8 cellular contexts compared by ENCODE assay signal in genomic region chr4:174604198-174604597, GRCh38.
A peak's percentile ranks its signal among the peaks of the same experiment; 100 is the strongest.
DNase-seq lines count a peak whose midpoint lies in the region; ATAC-seq, FAIRE-seq and TF ChIP-seq lines count a peak whose summit lies in the region.
"Had no signal": no experiment of that assay in that cellular context is flagged by ENCODE, and none has a peak within 500 bp of the region (broad histone marks: within the 10 kb centered on the region; RNA-seq: fewer than 3 reads in every experiment).

No MANE protein-coding gene starts in this region.

- H3K36me3 ChIP-seq in fibroblast of lung (ENCODE audit: control insufficient read depth, insufficient read depth, low read length) (no peaks in the 10 kb centered on the region), small intestine (ENCODE audit: control insufficient read depth in 2 of 2, insufficient read depth in 2 of 2, low read length in 2 of 2) (no peaks in the 10 kb centered on the region)

- 31 to 46% (median 32%) methylated on average over 4 of the region's 4 CpGs for WGBS in small intestine, 3 donors

- TF ChIP-seq CTCF in fibroblast of lung (conservative IDR thresholded peaks at IDR 0.05 in 1 of 2, IDR thresholded peaks at IDR 0.05 in 1 of 2; ENCODE audit: low read depth in 1 of 2, low read length in 2 of 2) = no peak
- TF ChIP-seq CTCF in progenitor cell of endocrine pancreas (IDR thresholded peaks at IDR 0.05; ENCODE audit: unreplicated experiment) = no peak

- peak; percentile 18 for DNase-seq in Jurkat, Clone E6-1 (ENCODE audit: low read depth, low spot score)
- DNase-seq in NCI-H748 treated with DMSO at 0.1 percent for 48 hours (lab: John Stamatoyannopoulos, UW) = peak; percentile 46
- DNase-seq in fibroblast of lung (ENCODE audit: low read depth in 2 of 2) = peak; percentile 27 to 61
- DNase-seq in small intestine = peak; percentile 50
- DNase-seq in NCI-H146 (lab: John Stamatoyannopoulos, UW) = no peak
- DNase-seq in progenitor cell of endocrine pancreas (ENCODE audit: low spot score, unreplicated experiment) = no peak
- DNase-seq: amygdala had no signal

- no peak overlapping the region for H3K27ac Mint-ChIP-seq in progenitor cell of endocrine pancreas

- no peaks in the 10 kb centered on the region for H3K9me3 ChIP-seq in fibroblast of lung (ENCODE audit: control insufficient read depth, insufficient read depth, low read depth, low read length)
- no peaks in the 10 kb centered on the region for H3K9me3 ChIP-seq in small intestine (ENCODE audit: control insufficient read depth, low read depth)

- H3K27me3 ChIP-seq in fibroblast of lung (ENCODE audit: control insufficient read depth, insufficient read depth, low read length) (no peaks in the 10 kb centered on the region), small intestine (ENCODE audit: control insufficient read depth in 2 of 2, insufficient read depth in 2 of 2, low read length in 2 of 2) (no peaks in the 10 kb centered on the region)

- H3K27ac ChIP-seq in fibroblast of lung (ENCODE audit: insufficient read depth, low read length) = no peak overlapping the region
- H3K27ac ChIP-seq in small intestine (ENCODE audit: low read depth in 1 of 2, low read length in 1 of 2) = no peak overlapping the region

- no peaks in the 10 kb centered on the region for H3K9me3 Mint-ChIP-seq in progenitor cell of endocrine pancreas (ENCODE audit: low read depth)

- H2AFZ ChIP-seq in fibroblast of lung (ENCODE audit: low read length) = no peak overlapping the region

- no peak overlapping the region for H3K4me2 ChIP-seq in fibroblast of lung (ENCODE audit: extremely low read depth, insufficient read depth, low read length)

- no peak overlapping the region for H3K4me3 ChIP-seq in Jurkat, Clone E6-1 (ENCODE audit: low read length)
- H3K4me3 ChIP-seq in fibroblast of lung (replicated peaks in 1 of 4; ENCODE audit: control extremely low read depth in 1 of 4, insufficient read depth in 1 of 4, low read depth in 3 of 4, low read length in 4 of 4) = no peak overlapping the region
- no peak overlapping the region for H3K4me3 ChIP-seq in small intestine (ENCODE audit: low read depth in 1 of 2, low read length in 2 of 2)

- ATAC-seq in GM18502 (IDR thresholded peaks at IDR 0.05; ENCODE audit: poor library complexity, unreplicated experiment) = no peak

- H4K20me1 ChIP-seq in fibroblast of lung (ENCODE audit: control insufficient read depth, extremely low read depth, insufficient read depth, low read length) = no peaks in the 10 kb centered on the region

- no peaks in the 10 kb centered on the region for H3K27me3 Mint-ChIP-seq in progenitor cell of endocrine pancreas

- H3K4me1 ChIP-seq in fibroblast of lung (ENCODE audit: control insufficient read depth, extremely low read depth, insufficient read depth, low read length) = no peaks in the 10 kb centered on the region
- H3K4me1 ChIP-seq in small intestine (ENCODE audit: control insufficient read depth in 2 of 2, insufficient read depth in 1 of 2, low read depth in 1 of 2, low read length in 1 of 2) = no peaks in the 10 kb centered on the region

- no peak overlapping the region for H3K4me3 Mint-ChIP-seq in progenitor cell of endocrine pancreas (ENCODE audit: low read depth)

- H3K9ac ChIP-seq in fibroblast of lung (ENCODE audit: insufficient read depth, low read length) = no peak overlapping the region

- no peaks in the 10 kb centered on the region for H3K79me2 ChIP-seq in fibroblast of lung (ENCODE audit: control insufficient read depth, insufficient read depth, low read length)

- no peak for FAIRE-seq in small intestine (lab: Jason Lieb, UNC)

- peaks cover 4% of the 10 kb centered on the region for H3K4me1 Mint-ChIP-seq in progenitor cell of endocrine pancreas (ENCODE audit: low read depth)

- H3K36me3 Mint-ChIP-seq in progenitor cell of endocrine pancreas (ENCODE audit: insufficient read depth) = no peaks in the 10 kb centered on the region

Comparison
In these comparisons a context has a peak if more than half of its experiments do, and no peak if none do; other contexts are left out.
1. DNase-seq: peak in Jurkat, Clone E6-1 (single experiment), NCI-H748 treated with DMSO at 0.1 percent for 48 hours (single experiment), fibroblast of lung (2 of 2) and small intestine (single experiment); none in NCI-H146 (single experiment) and progenitor cell of endocrine pancreas (single experiment).